In genomic region chr11:31160504-31161422, GRCh38 we compare ENCODE assay signal across 11 cellular contexts.
DNase-seq lines count a peak whose midpoint lies in the region; ATAC-seq and TF ChIP-seq lines count a peak whose summit lies in the region.
"Had no signal": no experiment of that assay in that cellular context is flagged by ENCODE, and none has a peak within 500 bp of the region (broad histone marks: within the 10 kb centered on the region; RNA-seq: fewer than 3 reads in every experiment).

No MANE protein-coding gene starts in this region.

- H3K27me3 ChIP-seq in heart right ventricle (no peaks in the 10 kb centered on the region), right cardiac atrium (ENCODE audit: control insufficient read depth, insufficient read depth) (no peaks in the 10 kb centered on the region), upper lobe of right lung (no peaks in the 10 kb centered on the region)
- H3K27me3 ChIP-seq: neutrophil had no signal

- TF ChIP-seq CTCF in heart right ventricle (IDR thresholded peaks at IDR 0.05) = peak in 5 of 9 donors; percentile 13 to 33 (median 19)
- peak; percentile 76 for TF ChIP-seq CTCF in endothelial cell (IDR thresholded peaks at IDR 0.05; ENCODE audit: unreplicated experiment)
- TF ChIP-seq CTCF in upper lobe of right lung (IDR thresholded peaks at IDR 0.05) = peak; percentile 41

- H3K36me3 ChIP-seq in heart right ventricle = no peaks in the 10 kb centered on the region
- no peaks in the 10 kb centered on the region for H3K36me3 ChIP-seq in upper lobe of right lung
- H3K36me3 ChIP-seq: neutrophil had no signal

- ATAC-seq in heart right ventricle (no peak), right cardiac atrium (no peak), upper lobe of right lung (no peak), GM21529 (IDR thresholded peaks at IDR 0.05; ENCODE audit: unreplicated experiment) (no peak), left cardiac atrium (no peak)

- no peak overlapping the region for H3K4me3 Mint-ChIP-seq in endothelial cell (ENCODE audit: unreplicated experiment)
- no peak overlapping the region for H3K4me3 Mint-ChIP-seq in activated T-cell treated with anti-CD3 and anti-CD28 coated beads, Interleukin-2, amount 50 U/mL, for 24 hours
- H3K4me3 Mint-ChIP-seq: stimulated activated naive CD8-positive, alpha-beta T cell treated with anti-CD3 and anti-CD28 coated beads, Interleukin-15, Interleukin-2, amounts not matched to agents 100 ng/mL and 50 ng/mL, for 24 hours had no signal

- no peaks in the 10 kb centered on the region for H3K9me3 Mint-ChIP-seq in endothelial cell (ENCODE audit: unreplicated experiment)
- no peaks in the 10 kb centered on the region for H3K9me3 Mint-ChIP-seq in activated T-cell treated with anti-CD3 and anti-CD28 coated beads, Interleukin-2, amount 50 U/mL, for 24 hours
- H3K9me3 Mint-ChIP-seq: stimulated activated naive CD8-positive, alpha-beta T cell treated with anti-CD3 and anti-CD28 coated beads, Interleukin-15, Interleukin-2, amounts not matched to agents 100 ng/mL and 50 ng/mL, for 24 hours had no signal

- peaks cover 4% of the 10 kb centered on the region for H3K27me3 Mint-ChIP-seq in endothelial cell (ENCODE audit: unreplicated experiment)
- H3K27me3 Mint-ChIP-seq in activated T-cell treated with anti-CD3 and anti-CD28 coated beads, Interleukin-2, amount 50 U/mL, for 24 hours = no peaks in the 10 kb centered on the region
- H3K27me3 Mint-ChIP-seq: stimulated activated naive CD8-positive, alpha-beta T cell treated with anti-CD3 and anti-CD28 coated beads, Interleukin-15, Interleukin-2, amounts not matched to agents 100 ng/mL and 50 ng/mL, for 24 hours had no signal

- H3K4me1 ChIP-seq in heart right ventricle (no peaks in the 10 kb centered on the region), right cardiac atrium (ENCODE audit: control insufficient read depth, insufficient read depth, low read length) (no peaks in the 10 kb centered on the region), upper lobe of right lung (no peaks in the 10 kb centered on the region)

- H3K27ac ChIP-seq in heart right ventricle (no peak overlapping the region), right cardiac atrium (ENCODE audit: low read length) (no peak overlapping the region), upper lobe of right lung (no peak overlapping the region)
- H3K27ac ChIP-seq: neutrophil had no signal

- intact Hi-C loops in heart right ventricle (cut with DNase I) (no loop called here), right cardiac atrium (cut with DNase I) (no loop called here), upper lobe of right lung (cut with DNase I) (no loop called here), left cardiac atrium (cut with DNase I) (no loop called here)

- H3K4me3 ChIP-seq in heart right ventricle (no peak overlapping the region), right cardiac atrium (ENCODE audit: low read length) (no peak overlapping the region), upper lobe of right lung (no peak overlapping the region)

- H3K9me3 ChIP-seq in heart right ventricle (peaks cover 0 to 6% (median 0%) of the 10 kb centered on the region in 11 donors), right cardiac atrium (ENCODE audit: control insufficient read depth, low read length) (no peaks in the 10 kb centered on the region), upper lobe of right lung (no peaks in the 10 kb centered on the region)
- H3K9me3 ChIP-seq: neutrophil had no signal

- H3K36me3 Mint-ChIP-seq in endothelial cell (ENCODE audit: low read depth, unreplicated experiment) = no peaks in the 10 kb centered on the region
- H3K36me3 Mint-ChIP-seq in activated T-cell treated with anti-CD3 and anti-CD28 coated beads, Interleukin-2, amount 50 U/mL, for 24 hours (ENCODE audit: low read depth) = no peaks in the 10 kb centered on the region

- WGBS in heart right ventricle, 2 donors = 66 to 68% methylated on average over 5 of the region's 5 CpGs
- WGBS in right cardiac atrium = 56% methylated on average over 5 of the region's 5 CpGs

- DNase-seq in heart right ventricle (no peak), right cardiac atrium (no peak), NCI-H1930 (lab: John Stamatoyannopoulos, UW) (peak; percentile 74 to 95), endothelial cell (ENCODE audit: low spot score) (peak; percentile 9), upper lobe of right lung (no peak), left cardiac atrium (no peak)
- no peak for DNase-seq in activated T-cell treated with anti-CD3 and anti-CD28 coated beads, Interleukin-2, amount 50 U/mL, for 24 hours
- DNase-seq: NCI-H2029 had no signal

- no peak overlapping the region for H3K27ac Mint-ChIP-seq in endothelial cell (ENCODE audit: unreplicated experiment)
- no peak overlapping the region for H3K27ac Mint-ChIP-seq in activated T-cell treated with anti-CD3 and anti-CD28 coated beads, Interleukin-2, amount 50 U/mL, for 24 hours
- H3K27ac Mint-ChIP-seq: stimulated activated naive CD8-positive, alpha-beta T cell treated with anti-CD3 and anti-CD28 coated beads, Interleukin-15, Interleukin-2, amounts not matched to agents 100 ng/mL and 50 ng/mL, for 24 hours had no signal

- H3K4me1 Mint-ChIP-seq in endothelial cell (ENCODE audit: unreplicated experiment) = no peaks in the 10 kb centered on the region
- H3K4me1 Mint-ChIP-seq in activated T-cell treated with anti-CD3 and anti-CD28 coated beads, Interleukin-2, amount 50 U/mL, for 24 hours (ENCODE audit: low read depth) = no peaks in the 10 kb centered on the region

Comparison
In these comparisons a context has a peak if more than half of its experiments do, and no peak if none do; other contexts are left out.
1. DNase-seq: peak in NCI-H1930 (2 of 2) and endothelial cell (single experiment); none in heart right ventricle (0 of 2), right cardiac atrium (0 of 3), upper lobe of right lung (single experiment), activated T-cell treated with anti-CD3 and anti-CD28 coated beads, Interleukin-2, amount 50 U/mL, for 24 hours (single experiment) and left cardiac atrium (single experiment).
2. CTCF ChIP-seq: peak in every context shown above with its lines; median percentile 76 in endothelial cell; 41 in upper lobe of right lung; 19 in heart right ventricle.